Comparison of ENCODE assay signal across 18 cellular contexts in the genomic region with DNA sequence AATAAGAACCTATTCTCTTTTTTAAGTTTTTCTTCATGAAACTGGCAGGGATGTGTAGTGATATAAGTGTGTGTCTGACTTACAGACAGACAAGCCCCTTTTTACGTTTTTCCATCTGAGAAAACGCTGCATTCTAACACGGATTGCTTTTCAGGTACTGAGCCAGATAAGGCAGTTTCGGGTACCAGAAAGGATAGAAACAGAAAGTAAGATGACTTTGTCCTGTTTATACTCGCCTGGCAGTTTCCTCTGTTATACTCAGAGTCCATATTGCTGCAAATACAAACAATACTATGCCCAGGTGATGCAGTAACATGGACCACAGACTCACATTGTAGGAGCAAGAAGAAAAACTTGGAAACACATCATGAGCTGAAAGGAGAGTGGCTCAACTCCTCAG.
DNase-seq lines count a peak whose midpoint lies in the region; ATAC-seq and TF ChIP-seq lines count a peak whose summit lies in the region.
"Had no signal": no experiment of that assay in that cellular context is flagged by ENCODE, and none has a peak within 500 bp of the region (broad histone marks: within the 10 kb centered on the region; RNA-seq: fewer than 3 reads in every experiment).

No MANE protein-coding gene starts in this region.

- H3K4me3 ChIP-seq in GM12865 (ENCODE audit: low read depth, low read length) (no peak overlapping the region), MM.1S (ENCODE audit: low read length) (peak overlapping the region; percentile 28; the same call in 1 of the 2 replicates)
- H3K4me3 ChIP-seq: HAP-1, K562 had no signal

- H3K9ac ChIP-seq in MM.1S (ENCODE audit: low read length): no peak overlapping the region

- no peaks in the 10 kb centered on the region for H3K27me3 Mint-ChIP-seq in activated T-helper 2 cell treated with anti-CD3 and anti-CD28 coated beads, Interferon-gamma antibody, Interleukin-2, Interleukin-4, amounts not matched to agents 10 μg/mL and 5 μg/mL and 100 μg/mL, durations not matched to agents 14 hours and 24 hours and 36 hours (ENCODE audit: low read depth)
- H3K27me3 Mint-ChIP-seq: B cell; CD4-positive, alpha-beta T cell had no signal

- peak overlapping the region; percentile 67 for H3K4me2 ChIP-seq in MM.1S (ENCODE audit: low read depth, low read length)

- H3K27ac ChIP-seq in MM.1S (ENCODE audit: low read length): peak overlapping the region; percentile 12; the same call in 1 of the 2 replicates
- H3K27ac ChIP-seq: HL-60 had no signal

- H3K36me3 ChIP-seq in MM.1S (replicated peaks; ENCODE audit: insufficient read depth, low read length): no peaks in the 10 kb centered on the region
- H3K36me3 ChIP-seq: HAP-1 had no signal

- H3K79me2 ChIP-seq in MM.1S (ENCODE audit: low read length): no peaks in the 10 kb centered on the region

- H4K20me1 ChIP-seq in MM.1S (ENCODE audit: insufficient read depth, low read length): no peaks in the 10 kb centered on the region

- H3K4me1 ChIP-seq in MM.1S (ENCODE audit: low read length): peaks cover 5% of the 10 kb centered on the region
- H3K4me1 ChIP-seq: HAP-1 had no signal

- H3K4me1 Mint-ChIP-seq in activated T-helper 2 cell treated with anti-CD3 and anti-CD28 coated beads, Interferon-gamma antibody, Interleukin-2, Interleukin-4, amounts not matched to agents 10 μg/mL and 5 μg/mL and 100 μg/mL, durations not matched to agents 14 hours and 24 hours and 36 hours (ENCODE audit: low read depth): no peaks in the 10 kb centered on the region
- H3K4me1 Mint-ChIP-seq: B cell had no signal

- no peaks in the 10 kb centered on the region for H3K36me3 Mint-ChIP-seq in activated T-helper 2 cell treated with anti-CD3 and anti-CD28 coated beads, Interferon-gamma antibody, Interleukin-2, Interleukin-4, amounts not matched to agents 10 μg/mL and 5 μg/mL and 100 μg/mL, durations not matched to agents 14 hours and 24 hours and 36 hours (ENCODE audit: low read depth)

- intact Hi-C loops in activated T-helper 2 cell treated with anti-CD3 and anti-CD28 coated beads, Interferon-gamma antibody, Interleukin-2, Interleukin-4, amounts not matched to agents 10 μg/mL and 5 μg/mL and 100 μg/mL, durations not matched to agents 14 hours and 24 hours and 36 hours (cut with micrococcal nuclease): no loop called here

- no peaks in the 10 kb centered on the region for H3K27me3 ChIP-seq in MM.1S (replicated peaks; ENCODE audit: insufficient read depth, low read length)

- no peaks in the 10 kb centered on the region for H3K9me2 ChIP-seq in MM.1S (replicated peaks; ENCODE audit: insufficient read depth, low read length)

- H3F3A ChIP-seq in MM.1S (ENCODE audit: insufficient read depth, low read length): 0 out of 2 replicates have a peak, but pooled peaks cover 3% of the 10 kb centered on the region

- peak; percentile 68 for ATAC-seq in GM18868 (IDR thresholded peaks at IDR 0.05; ENCODE audit: unreplicated experiment)
- ATAC-seq in HG03064 (IDR thresholded peaks at IDR 0.05; ENCODE audit: low read depth, unreplicated experiment): peak; percentile 74
- no peak for ATAC-seq in HG02981 (IDR thresholded peaks at IDR 0.05; ENCODE audit: unreplicated experiment)
- no peak for ATAC-seq in HG03442 (IDR thresholded peaks at IDR 0.05; ENCODE audit: unreplicated experiment)
- ATAC-seq: K562 had no signal

- peak overlapping the region; percentile 37 for H2AFZ ChIP-seq in MM.1S (ENCODE audit: low read length)

- H3K9me3 ChIP-seq in MM.1S (replicated peaks; ENCODE audit: insufficient read depth, low read length): no peaks in the 10 kb centered on the region
- H3K9me3 ChIP-seq: HAP-1 had no signal

- no peak overlapping the region for H3K27ac Mint-ChIP-seq in activated T-helper 2 cell treated with anti-CD3 and anti-CD28 coated beads, Interferon-gamma antibody, Interleukin-2, Interleukin-4, amounts not matched to agents 10 μg/mL and 5 μg/mL and 100 μg/mL, durations not matched to agents 14 hours and 24 hours and 36 hours
- H3K27ac Mint-ChIP-seq: B cell; CD4-positive, alpha-beta T cell had no signal

- H3K4me3 Mint-ChIP-seq in activated T-helper 2 cell treated with anti-CD3 and anti-CD28 coated beads, Interferon-gamma antibody, Interleukin-2, Interleukin-4, amounts not matched to agents 10 μg/mL and 5 μg/mL and 100 μg/mL, durations not matched to agents 14 hours and 24 hours and 36 hours (ENCODE audit: low read depth): no peak overlapping the region
- H3K4me3 Mint-ChIP-seq: B cell; CD4-positive, alpha-beta T cell had no signal

- peaks cover 34% of the 10 kb centered on the region for H3K9me3 Mint-ChIP-seq in activated T-helper 2 cell treated with anti-CD3 and anti-CD28 coated beads, Interferon-gamma antibody, Interleukin-2, Interleukin-4, amounts not matched to agents 10 μg/mL and 5 μg/mL and 100 μg/mL, durations not matched to agents 14 hours and 24 hours and 36 hours

- DNase-seq in GM12865 (ENCODE audit: low read depth) (peak; percentile 62), MM.1S (peak; percentile 83), DMS 273 treated with DMSO at 0.1 percent for 48 hours (lab: John Stamatoyannopoulos, UW) (no peak)
- no peak for DNase-seq in activated T-helper 2 cell treated with anti-CD3 and anti-CD28 coated beads, Interferon-gamma antibody, Interleukin-2, Interleukin-4, amounts not matched to agents 10 μg/mL and 5 μg/mL and 100 μg/mL, durations not matched to agents 14 hours and 24 hours and 36 hours (ENCODE audit: low spot score)
- DNase-seq: ACHN; C1 segment of cervical spinal cord; Calu3; CD4-positive, alpha-beta T cell; DMS79; Kasumi-1 had no signal

- TF ChIP-seq CTCF in GM12865 (IDR thresholded peaks at IDR 0.05; ENCODE audit: insufficient read depth, low read depth, low read length, missing control alignments) (no peak), MM.1S (IDR thresholded peaks at IDR 0.05; ENCODE audit: low read length) (no peak)

Comparison
In these comparisons a context has a peak if more than half of its experiments do, and no peak if none do; other contexts are left out.
1. DNase-seq: peak in GM12865 (single experiment) and MM.1S (single experiment); none in activated T-helper 2 cell treated with anti-CD3 and anti-CD28 coated beads, Interferon-gamma antibody, Interleukin-2, Interleukin-4, amounts not matched to agents 10 μg/mL and 5 μg/mL and 100 μg/mL, durations not matched to agents 14 hours and 24 hours and 36 hours (single experiment) and DMS 273 treated with DMSO at 0.1 percent for 48 hours (single experiment).
2. ATAC-seq: peak in GM18868 (single experiment) and HG03064 (single experiment); none in HG02981 (single experiment) and HG03442 (single experiment).